ENCODE assay signal across 28 cellular contexts in the genomic region with DNA sequence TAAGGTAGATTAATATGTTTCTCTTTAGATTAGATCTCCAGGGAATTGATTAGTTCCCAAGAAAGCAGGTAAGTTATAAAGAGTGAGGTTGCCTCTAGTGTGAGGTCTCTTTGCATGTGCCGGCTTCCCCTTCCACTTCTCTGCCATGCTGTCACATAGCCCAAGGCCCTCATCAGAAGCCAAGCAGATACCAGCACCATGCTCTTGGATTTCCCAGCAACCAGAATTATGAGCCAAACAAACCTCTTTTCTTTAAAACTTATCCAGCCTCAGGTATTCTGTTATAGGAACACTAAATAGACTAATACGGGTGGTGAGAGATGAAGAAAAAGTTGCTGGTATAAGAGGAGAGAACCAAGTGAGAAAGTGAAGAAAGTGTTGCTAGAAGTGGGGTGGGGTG.
"Had no signal": no experiment of that assay in that cellular context is flagged by ENCODE, and none has a peak within 500 bp of the region (broad histone marks: within the 10 kb centered on the region; RNA-seq: fewer than 3 reads in every experiment).

No MANE protein-coding gene starts in this region.

- H3K27ac ChIP-seq: stomach, suprapubic skin, testis, thoracic aorta, thyroid gland, tibial artery, tibial nerve, transverse colon, upper lobe of left lung, upper lobe of right lung, uterus, vagina had no signal

- H3K4me1 ChIP-seq: testis, tibial nerve, transverse colon, upper lobe of right lung, uterus, vagina had no signal

- H3K27me3 Mint-ChIP-seq: stimulated activated memory B cell treated with anti-CD40 and anti-IgM and Interleukin-4, amounts not matched to agents 10 μg/mL and 1 μg/mL and 100 μg/mL, for 72 hours; stimulated activated naive B cell treated with anti-CD40 and anti-IgM and Interleukin-4, amounts not matched to agents 10 μg/mL and 1 μg/mL and 100 μg/mL, for 72 hours; stimulated activated naive CD8-positive, alpha-beta T cell treated with anti-CD3 and anti-CD28 coated beads, Interleukin-15, amount 100 ng/mL, for 72 hours; stimulated activated naive CD8-positive, alpha-beta T cell treated with anti-CD3 and anti-CD28 coated beads, Interleukin-15, Interleukin-2, amounts not matched to agents 100 ng/mL and 50 ng/mL, for 24 hours; type B pancreatic cell had no signal

- FAIRE-seq: urothelium cell line had no signal

- H3K4me3 Mint-ChIP-seq: stimulated activated effector memory CD8-positive, alpha-beta T cell treated with anti-CD3 and anti-CD28 coated beads, Interleukin-12 subunit alpha, Interleukin-12 subunit beta, amount 100 ng/mL, for 72 hours; stimulated activated memory B cell treated with anti-CD40 and anti-IgM and Interleukin-4, amounts not matched to agents 10 μg/mL and 1 μg/mL and 100 μg/mL, for 72 hours; stimulated activated naive B cell treated with anti-CD40 and anti-IgM and Interleukin-4, amounts not matched to agents 10 μg/mL and 1 μg/mL and 100 μg/mL, for 72 hours; stimulated activated naive CD8-positive, alpha-beta T cell treated with anti-CD3 and anti-CD28 coated beads, Interleukin-15, amount 100 ng/mL, for 72 hours; stimulated activated naive CD8-positive, alpha-beta T cell treated with anti-CD3 and anti-CD28 coated beads, Interleukin-15, Interleukin-2, amounts not matched to agents 100 ng/mL and 50 ng/mL, for 24 hours; type B pancreatic cell had no signal

- ATAC-seq: stimulated activated effector memory CD8-positive, alpha-beta T cell treated with anti-CD3 and anti-CD28 coated beads, Interleukin-12 subunit alpha, Interleukin-12 subunit beta, amount 100 ng/mL, for 72 hours; stimulated activated memory B cell treated with anti-CD40 and anti-IgM and Interleukin-4, amounts not matched to agents 10 μg/mL and 1 μg/mL and 100 μg/mL, for 72 hours; stimulated activated naive B cell treated with anti-CD40 and anti-IgM and Interleukin-4, amounts not matched to agents 10 μg/mL and 1 μg/mL and 100 μg/mL, for 72 hours; stimulated activated naive CD8-positive, alpha-beta T cell treated with anti-CD3 and anti-CD28 coated beads, Interleukin-15, amount 100 ng/mL, for 72 hours; stimulated activated naive CD8-positive, alpha-beta T cell treated with anti-CD3 and anti-CD28 coated beads, Interleukin-15, Interleukin-2, amounts not matched to agents 100 U/mL and 50 U/mL, for 24 hours; upper lobe of right lung had no signal

- H3K9me3 ChIP-seq: testis, thyroid gland, upper lobe of right lung, vagina had no signal

- H3K36me3 Mint-ChIP-seq: stimulated activated effector memory CD8-positive, alpha-beta T cell treated with anti-CD3 and anti-CD28 coated beads, Interleukin-12 subunit alpha, Interleukin-12 subunit beta, amount 100 ng/mL, for 72 hours; stimulated activated memory B cell treated with anti-CD40 and anti-IgM and Interleukin-4, amounts not matched to agents 10 μg/mL and 1 μg/mL and 100 μg/mL, for 72 hours had no signal

- H3K27me3 ChIP-seq: stomach, suprapubic skin, testis, thyroid gland, tibial artery, tibial nerve, transverse colon, upper lobe of left lung, upper lobe of right lung, uterus, vagina had no signal

- H3K36me3 ChIP-seq: thoracic aorta, transverse colon, upper lobe of right lung, uterus had no signal

- H3K4me3 ChIP-seq: stomach, suprapubic skin, testis, thoracic aorta, thyroid gland, tibial artery, tibial nerve, transverse colon, upper lobe of left lung, upper lobe of right lung, uterus, vagina had no signal

- DNase-seq: stimulated activated CD4-positive, alpha-beta T cell treated with anti-CD3 and anti-CD28 coated beads, Interleukin-2, amount 100 ng/mL, for 48 hours; stimulated activated CD4-positive, alpha-beta T cell treated with anti-CD3 and anti-CD28 coated beads, Interleukin-4, amount 100 ng/mL, for 1 hour; stimulated activated CD4-positive, alpha-beta T cell treated with anti-CD3 and anti-CD28 coated beads, Interleukin-4, amount 100 ng/mL, for 24 hours; stimulated activated CD4-positive, alpha-beta T cell treated with anti-CD3 and anti-CD28 coated beads, Interleukin-4, amount 100 ng/mL, for 4 hours; stimulated activated CD8-positive, alpha-beta memory T cell treated with anti-CD3 and anti-CD28 coated beads, Interleukin-4, amount 100 ng/mL, for 48 hours; stimulated activated naive B cell treated with anti-CD40 and anti-IgM and Interleukin-4, amounts not matched to agents 10 μg/mL and 1 μg/mL and 100 μg/mL, for 72 hours; stimulated activated naive CD4-positive, alpha-beta T cell; stimulated activated naive CD4-positive, alpha-beta T cell treated with Interleukin-2 at 50 U/mL for 16 hours; stimulated activated naive CD8-positive, alpha-beta T cell treated with anti-CD3 and anti-CD28 coated beads, Interleukin-15, amount 100 ng/mL, for 72 hours; stimulated activated naive CD8-positive, alpha-beta T cell treated with anti-CD3 and anti-CD28 coated beads, Interleukin-15, Interleukin-2, amounts not matched to agents 100 U/mL and 50 U/mL, for 24 hours; stomach; substantia nigra; testis; thyroid gland; tibial artery; transverse colon; upper lobe of left lung; upper lobe of right lung; uterus had no signal

- H3K27ac Mint-ChIP-seq: stimulated activated effector memory CD8-positive, alpha-beta T cell treated with anti-CD3 and anti-CD28 coated beads, Interleukin-12 subunit alpha, Interleukin-12 subunit beta, amount 100 ng/mL, for 72 hours; stimulated activated memory B cell treated with anti-CD40 and anti-IgM and Interleukin-4, amounts not matched to agents 10 μg/mL and 1 μg/mL and 100 μg/mL, for 72 hours; stimulated activated naive B cell treated with anti-CD40 and anti-IgM and Interleukin-4, amounts not matched to agents 10 μg/mL and 1 μg/mL and 100 μg/mL, for 72 hours; stimulated activated naive CD8-positive, alpha-beta T cell treated with anti-CD3 and anti-CD28 coated beads, Interleukin-15, amount 100 ng/mL, for 72 hours; stimulated activated naive CD8-positive, alpha-beta T cell treated with anti-CD3 and anti-CD28 coated beads, Interleukin-15, Interleukin-2, amounts not matched to agents 100 ng/mL and 50 ng/mL, for 24 hours; type B pancreatic cell had no signal

- H3K4me1 Mint-ChIP-seq: stimulated activated effector memory CD8-positive, alpha-beta T cell treated with anti-CD3 and anti-CD28 coated beads, Interleukin-12 subunit alpha, Interleukin-12 subunit beta, amount 100 ng/mL, for 72 hours; stimulated activated memory B cell treated with anti-CD40 and anti-IgM and Interleukin-4, amounts not matched to agents 10 μg/mL and 1 μg/mL and 100 μg/mL, for 72 hours; stimulated activated naive B cell treated with anti-CD40 and anti-IgM and Interleukin-4, amounts not matched to agents 10 μg/mL and 1 μg/mL and 100 μg/mL, for 72 hours; stimulated activated naive CD8-positive, alpha-beta T cell treated with anti-CD3 and anti-CD28 coated beads, Interleukin-15, amount 100 ng/mL, for 72 hours had no signal
